1 cellular context compared by ENCODE assay signal in genomic region chr3:43559961-43560360, GRCh38.
TF ChIP-seq lines count a peak whose summit lies in the region.

No MANE protein-coding gene starts in this region.

TF ChIP-seq in HCT116, 20 proteins besides CTCF, POLR2A, EP300 and RAD21:
- TF ChIP-seq EZH2phosphoT487 (IDR thresholded peaks at IDR 0.05; ENCODE audit: borderline replicate concordance) (no peak), TCF7L2 (IDR thresholded peaks at IDR 0.05; ENCODE audit: borderline replicate concordance, extremely low read depth, insufficient read depth, insufficient read length) (no peak), JUND (IDR thresholded peaks at IDR 0.05) (no peak), MAX (IDR thresholded peaks at IDR 0.05) (no peak), ZNF274 (IDR thresholded peaks at IDR 0.05; ENCODE audit: low read depth, low read length) (no peak), EGR1 (IDR thresholded peaks at IDR 0.05; ENCODE audit: low read depth) (no peak), POLR2AphosphoS5 (IDR thresholded peaks at IDR 0.05; ENCODE audit: low read depth, low read length) (no peak), SRF (IDR thresholded peaks at IDR 0.05; ENCODE audit: low read depth) (no peak), ZFX (IDR thresholded peaks at IDR 0.05) (no peak), CBX3 (IDR thresholded peaks at IDR 0.05; ENCODE audit: low read depth) (no peak), CEBPB (IDR thresholded peaks at IDR 0.05; ENCODE audit: low read depth) (no peak), REST (IDR thresholded peaks at IDR 0.05; ENCODE audit: low read depth) (no peak), YY1 (IDR thresholded peaks at IDR 0.05; ENCODE audit: extremely low read depth, insufficient replicate concordance, low read depth, low read length) (no peak), ZBTB33 (IDR thresholded peaks at IDR 0.05; ENCODE audit: extremely low read depth, insufficient replicate concordance, low read length) (no peak), FOSL1 (IDR thresholded peaks at IDR 0.05; ENCODE audit: low read depth) (no peak)
